Comparison of ENCODE assay signal across 9 cellular contexts in genomic region chr1:91346824-91347223, GRCh38. TPM values are rescaled to one million over a fixed set of nuclear protein-coding genes. Genes with fewer than 3 reads are reported as not detected.
"Had no signal": no experiment of that assay in that cellular context is flagged by ENCODE, and none has a peak within 500 bp of the region (broad histone marks: within the 10 kb centered on the region; RNA-seq: fewer than 3 reads in every experiment).

No MANE protein-coding gene starts in this region.

- H3K27ac ChIP-seq: HL-60, KMS-11 had no signal

- ATAC-seq: K562 had no signal

- H3K4me3 ChIP-seq: K562 had no signal

- DNase-seq: IMR-90, KBM-7, KG1 had no signal

- H3K9ac ChIP-seq: KMS-11 had no signal

- FAIRE-seq: HTR-8/SVneo, K562 had no signal

- H3K4me2 ChIP-seq: KMS-11 had no signal

RNA-seq across cellular contexts. Expression of gene HFM1, which starts 57.8 kb away (rescaled TPM):
- total RNA-seq: HT-29 had no signal
- polyA plus RNA-seq: IgD-negative memory B cell had no signal
